8 cellular contexts compared by ENCODE assay signal in the genomic region with DNA sequence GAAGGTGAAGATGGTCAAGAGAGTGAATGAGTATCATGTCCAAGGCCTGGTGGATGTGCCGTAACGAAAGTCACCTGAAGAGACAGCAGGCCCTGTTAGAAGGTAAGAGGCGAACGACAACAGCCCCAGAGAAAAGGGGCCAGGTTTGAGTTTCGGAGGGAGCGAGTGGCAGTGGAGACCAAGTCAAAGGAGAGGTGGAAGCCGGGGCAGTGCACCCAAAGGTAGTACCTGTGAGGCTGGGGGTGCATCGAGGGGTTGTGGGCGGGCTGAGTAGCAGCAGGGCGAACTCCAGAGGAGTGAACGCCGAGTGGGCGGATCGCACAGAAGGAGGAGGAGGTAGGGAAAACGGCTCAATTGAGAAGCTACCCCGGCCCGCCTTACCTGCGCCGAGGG. TPM values are rescaled to one million over a fixed set of nuclear protein-coding genes. Genes with fewer than 3 reads are reported as not detected.
DNase-seq lines count a peak whose midpoint lies in the region; ATAC-seq, FAIRE-seq and TF ChIP-seq lines count a peak whose summit lies in the region.

No MANE protein-coding gene starts in this region.

- no peak; the same call in 1 of the 2 replicates for TF ChIP-seq POLR2A in GM12891 (IDR thresholded peaks at IDR 0.05; ENCODE audit: low read depth, low read length)

- no peaks in the 10 kb centered on the region for H3K9me3 ChIP-seq in skeletal muscle tissue (ENCODE audit: control insufficient read depth in 3 of 3, low read length in 3 of 3)

- no peak for FAIRE-seq in GM12891 (lab: Jason Lieb, UNC)

- H3K36me3 Mint-ChIP-seq in activated T-cell treated with anti-CD3 and anti-CD28 coated beads, Interleukin-2, amount 50 U/mL, for 72 hours (ENCODE audit: insufficient read depth in 2 of 2): peaks cover 24 to 42% of the 10 kb centered on the region in 2 donors

- peak; percentile 25 for DNase-seq in GM12891 (ENCODE audit: insufficient read length, low spot score)
- peak; percentile 66 for DNase-seq in HPDE6-E6E7 (ENCODE audit: extremely low spot score)
- peak in 1 of 2 donors; percentile 83 for DNase-seq in activated T-cell treated with anti-CD3 and anti-CD28 coated beads, Interleukin-2, amount 50 U/mL, for 72 hours
- no peak for DNase-seq in left ventricle myocardium superior
- no peak for DNase-seq in SIG-M5 treated with dmso at 0.1 percent for 504 hours (lab: John Stamatoyannopoulos, UW; ENCODE audit: unreplicated experiment)
- no peak for DNase-seq in islet precursor cell

- no peaks in the 10 kb centered on the region for H3K9me3 Mint-ChIP-seq in activated T-cell treated with anti-CD3 and anti-CD28 coated beads, Interleukin-2, amount 50 U/mL, for 72 hours

- H3K4me1 Mint-ChIP-seq in activated T-cell treated with anti-CD3 and anti-CD28 coated beads, Interleukin-2, amount 50 U/mL, for 72 hours (ENCODE audit: low read depth): peaks cover 65% of the 10 kb centered on the region

- H3K4me3 ChIP-seq in skeletal muscle tissue (ENCODE audit: low read length in 3 of 3): peak overlapping the region; percentile 85 to 90 (median 87)

- no peaks in the 10 kb centered on the region for H3K27me3 Mint-ChIP-seq in activated T-cell treated with anti-CD3 and anti-CD28 coated beads, Interleukin-2, amount 50 U/mL, for 72 hours (ENCODE audit: low read depth)

- H3K4me3 Mint-ChIP-seq in activated T-cell treated with anti-CD3 and anti-CD28 coated beads, Interleukin-2, amount 50 U/mL, for 72 hours: peak overlapping the region; percentile 85 to 98

- H3K4me1 ChIP-seq in skeletal muscle tissue (ENCODE audit: control insufficient read depth in 3 of 3, insufficient read depth in 3 of 3, low read length in 3 of 3): peaks cover 25 to 34% (median 32%) of the 10 kb centered on the region in 3 donors

- peak overlapping the region; percentile 98 for H3K27ac Mint-ChIP-seq in activated T-cell treated with anti-CD3 and anti-CD28 coated beads, Interleukin-2, amount 50 U/mL, for 72 hours

- peaks cover 0 to 13% (median 3%) of the 10 kb centered on the region in 3 donors for H3K36me3 ChIP-seq in skeletal muscle tissue (ENCODE audit: control insufficient read depth in 3 of 3, insufficient read depth in 3 of 3, low read length in 3 of 3)

- H3K27ac ChIP-seq in skeletal muscle tissue (ENCODE audit: low read depth, low read length): peak overlapping the region; percentile 98

- intact Hi-C loops in left ventricle myocardium superior (cut with micrococcal nuclease): no loop called here

- peak overlapping the region; percentile 90 to 95 (median 90) for H3K9ac ChIP-seq in skeletal muscle tissue (ENCODE audit: low read depth in 1 of 3, low read length in 3 of 3)

- ATAC-seq in GM21423 (IDR thresholded peaks at IDR 0.05; ENCODE audit: unreplicated experiment): peak; percentile 36
- peak; percentile 57 to 59 for ATAC-seq in activated T-cell treated with anti-CD3 and anti-CD28 coated beads, Interleukin-2, amount 50 U/mL, for 72 hours (replicated peaks in 1 of 2)
- ATAC-seq in left ventricle myocardium superior: peak; percentile 36

- no peaks in the 10 kb centered on the region for H3K27me3 ChIP-seq in skeletal muscle tissue (ENCODE audit: control insufficient read depth in 3 of 3, insufficient read depth in 3 of 3, low read length in 3 of 3)

TF ChIP-seq in GM12891, 5 proteins besides CTCF, POLR2A, EP300 and RAD21:
- TF ChIP-seq POU2F2 (IDR thresholded peaks at IDR 0.05; ENCODE audit: low read depth, low read length) (no peak), PAX5 (IDR thresholded peaks at IDR 0.05; ENCODE audit: insufficient read depth, low read length, severe bottlenecking) (no peak), POLR2AphosphoS5 (IDR thresholded peaks at IDR 0.05; ENCODE audit: low read depth, low read length) (no peak), TAF1 (IDR thresholded peaks at IDR 0.05; ENCODE audit: low read depth, low read length) (no peak), SPI1 (IDR thresholded peaks at IDR 0.05; ENCODE audit: low read depth, low read length) (no peak)
TF ChIP-seq in GM12891: peak in this region for 0.

RNA-seq across cellular contexts. Expression of a gene that starts 0.4 kb away (rescaled TPM):
- 3.8 TPM for polyA plus RNA-seq in GM12891 (2012; ENCODE audit: low read depth, missing spikeins)
- 10 to 100 TPM; 31.6 to 35.3 TPM for total RNA-seq in activated T-cell treated with anti-CD3 and anti-CD28 coated beads, Interleukin-2, amount 50 U/mL, for 72 hours
- total RNA-seq in left ventricle myocardium superior: 6.6 TPM
- 17.7 TPM for total RNA-seq in skeletal muscle tissue

RNA-seq across cellular contexts. Expression of a gene that starts 0.8 kb away (rescaled TPM):
- polyA plus RNA-seq in GM12891 (2012; ENCODE audit: low read depth, missing spikeins): 43.9 TPM
- total RNA-seq in activated T-cell treated with anti-CD3 and anti-CD28 coated beads, Interleukin-2, amount 50 U/mL, for 72 hours: 10 to 100 TPM; 80.8 to 82.9 TPM
- 18.6 TPM for total RNA-seq in left ventricle myocardium superior
- 27.1 TPM for total RNA-seq in skeletal muscle tissue

RNA-seq across cellular contexts. Expression of a gene that starts 39.9 kb away (rescaled TPM):
- polyA plus RNA-seq in GM12891 (2012; ENCODE audit: low read depth, missing spikeins): 0.60 TPM
- under 1 TPM; 0.24 to 0.35 TPM for total RNA-seq in activated T-cell treated with anti-CD3 and anti-CD28 coated beads, Interleukin-2, amount 50 U/mL, for 72 hours
- 0.55 TPM for total RNA-seq in left ventricle myocardium superior
- total RNA-seq in skeletal muscle tissue: 27.7 TPM

Comparison
In these comparisons a context has a peak if more than half of its experiments do, and no peak if none do; other contexts are left out.
1. DNase-seq: peak in GM12891 (single experiment) and HPDE6-E6E7 (single experiment); none in left ventricle myocardium superior (single experiment), SIG-M5 treated with dmso at 0.1 percent for 504 hours (single experiment) and islet precursor cell (single experiment).
2. RNA of a gene that starts 39.9 kb away (total RNA-seq): 27.7 TPM in skeletal muscle tissue (single experiment); 0.55 TPM in left ventricle myocardium superior (single experiment) and 0.24 to 0.35 TPM in activated T-cell treated with anti-CD3 and anti-CD28 coated beads, Interleukin-2, amount 50 U/mL, for 72 hours; every median in the first group is over 10 times any median in the second.
3. Peak in every context shown above with its lines, with median percentiles within 50 percentile points of each other: ATAC-seq.